1 cellular context compared by ENCODE assay signal in the genomic region with DNA sequence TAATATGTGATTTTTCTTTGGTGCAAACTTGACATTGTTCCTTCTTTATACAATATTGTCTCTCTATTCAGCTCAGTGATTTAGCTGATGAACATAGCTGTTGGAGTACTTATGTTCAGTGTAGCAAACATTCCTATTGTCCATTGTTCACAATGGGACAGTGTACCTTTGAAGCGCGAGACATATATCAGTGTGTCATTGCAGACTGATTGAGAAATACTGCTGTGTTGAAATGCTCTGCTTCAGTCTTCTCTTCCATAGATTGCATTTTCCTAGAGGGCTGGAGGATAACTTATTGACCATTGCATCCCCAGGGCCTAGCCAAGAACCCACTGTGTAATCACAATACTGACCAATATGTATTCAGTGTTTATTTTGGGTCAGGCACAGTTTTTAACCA.
TF ChIP-seq lines count a peak whose summit lies in the region.

No MANE protein-coding gene starts in this region.

TF ChIP-seq in HepG2, 621 proteins besides CTCF, POLR2A, EP300 and RAD21 (continued from another document):
- TF ChIP-seq, protein P1, sequence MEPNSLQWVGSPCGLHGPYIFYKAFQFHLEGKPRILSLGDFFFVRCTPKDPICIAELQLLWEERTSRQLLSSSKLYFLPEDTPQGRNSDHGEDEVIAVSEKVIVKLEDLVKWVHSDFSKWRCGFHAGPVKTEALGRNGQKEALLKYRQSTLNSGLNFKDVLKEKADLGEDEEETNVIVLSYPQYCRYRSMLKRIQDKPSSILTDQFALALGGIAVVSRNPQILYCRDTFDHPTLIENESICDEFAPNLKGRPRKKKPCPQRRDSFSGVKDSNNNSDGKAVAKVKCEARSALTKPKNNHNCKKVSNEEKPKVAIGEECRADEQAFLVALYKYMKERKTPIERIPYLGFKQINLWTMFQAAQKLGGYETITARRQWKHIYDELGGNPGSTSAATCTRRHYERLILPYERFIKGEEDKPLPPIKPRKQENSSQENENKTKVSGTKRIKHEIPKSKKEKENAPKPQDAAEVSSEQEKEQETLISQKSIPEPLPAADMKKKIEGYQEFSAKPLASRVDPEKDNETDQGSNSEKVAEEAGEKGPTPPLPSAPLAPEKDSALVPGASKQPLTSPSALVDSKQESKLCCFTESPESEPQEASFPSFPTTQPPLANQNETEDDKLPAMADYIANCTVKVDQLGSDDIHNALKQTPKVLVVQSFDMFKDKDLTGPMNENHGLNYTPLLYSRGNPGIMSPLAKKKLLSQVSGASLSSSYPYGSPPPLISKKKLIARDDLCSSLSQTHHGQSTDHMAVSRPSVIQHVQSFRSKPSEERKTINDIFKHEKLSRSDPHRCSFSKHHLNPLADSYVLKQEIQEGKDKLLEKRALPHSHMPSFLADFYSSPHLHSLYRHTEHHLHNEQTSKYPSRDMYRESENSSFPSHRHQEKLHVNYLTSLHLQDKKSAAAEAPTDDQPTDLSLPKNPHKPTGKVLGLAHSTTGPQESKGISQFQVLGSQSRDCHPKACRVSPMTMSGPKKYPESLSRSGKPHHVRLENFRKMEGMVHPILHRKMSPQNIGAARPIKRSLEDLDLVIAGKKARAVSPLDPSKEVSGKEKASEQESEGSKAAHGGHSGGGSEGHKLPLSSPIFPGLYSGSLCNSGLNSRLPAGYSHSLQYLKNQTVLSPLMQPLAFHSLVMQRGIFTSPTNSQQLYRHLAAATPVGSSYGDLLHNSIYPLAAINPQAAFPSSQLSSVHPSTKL (CRISPR knock-in tag; IDR thresholded peaks at IDR 0.05), result peak; percentile 39; the same call in 1 of the 2 replicates
- TF ChIP-seq SKI (IDR thresholded peaks at IDR 0.05; ENCODE audit: partially characterized antibody) (peak; percentile 35), CHCHD3 (CRISPR knock-in tag; IDR thresholded peaks at IDR 0.05) (no peak), ZNF605 (CRISPR knock-in tag; IDR thresholded peaks at IDR 0.05) (no peak), ZNF615 (CRISPR knock-in tag; IDR thresholded peaks at IDR 0.05; ENCODE audit: borderline replicate concordance) (no peak), ZNF644 (CRISPR knock-in tag; IDR thresholded peaks at IDR 0.05; ENCODE audit: low read depth) (no peak), ZNF441 (CRISPR knock-in tag; IDR thresholded peaks at IDR 0.05; ENCODE audit: borderline replicate concordance) (no peak), ARHGAP35 (CRISPR knock-in tag; IDR thresholded peaks at IDR 0.05; ENCODE audit: borderline replicate concordance) (no peak), ZNF563 (CRISPR knock-in tag; IDR thresholded peaks at IDR 0.05) (no peak), SMARCC2 (IDR thresholded peaks at IDR 0.05) (no peak), ZNF101 (CRISPR knock-in tag; IDR thresholded peaks at IDR 0.05; ENCODE audit: borderline replicate concordance, low read depth) (no peak), POLR2AphosphoS2 (IDR thresholded peaks at IDR 0.05; ENCODE audit: low read depth, low read length) (no peak), ZNF160 (CRISPR knock-in tag; IDR thresholded peaks at IDR 0.05) (no peak), PBX2 (CRISPR knock-in tag; IDR thresholded peaks at IDR 0.05) (no peak), ZNF652 (CRISPR knock-in tag; IDR thresholded peaks at IDR 0.05; ENCODE audit: borderline replicate concordance, low read depth) (no peak), ZFX (CRISPR knock-in tag; IDR thresholded peaks at IDR 0.05; ENCODE audit: low read depth) (no peak), CEBPG (CRISPR knock-in tag; IDR thresholded peaks at IDR 0.05) (peak; percentile 70)
- TF ChIP-seq, protein P2, sequence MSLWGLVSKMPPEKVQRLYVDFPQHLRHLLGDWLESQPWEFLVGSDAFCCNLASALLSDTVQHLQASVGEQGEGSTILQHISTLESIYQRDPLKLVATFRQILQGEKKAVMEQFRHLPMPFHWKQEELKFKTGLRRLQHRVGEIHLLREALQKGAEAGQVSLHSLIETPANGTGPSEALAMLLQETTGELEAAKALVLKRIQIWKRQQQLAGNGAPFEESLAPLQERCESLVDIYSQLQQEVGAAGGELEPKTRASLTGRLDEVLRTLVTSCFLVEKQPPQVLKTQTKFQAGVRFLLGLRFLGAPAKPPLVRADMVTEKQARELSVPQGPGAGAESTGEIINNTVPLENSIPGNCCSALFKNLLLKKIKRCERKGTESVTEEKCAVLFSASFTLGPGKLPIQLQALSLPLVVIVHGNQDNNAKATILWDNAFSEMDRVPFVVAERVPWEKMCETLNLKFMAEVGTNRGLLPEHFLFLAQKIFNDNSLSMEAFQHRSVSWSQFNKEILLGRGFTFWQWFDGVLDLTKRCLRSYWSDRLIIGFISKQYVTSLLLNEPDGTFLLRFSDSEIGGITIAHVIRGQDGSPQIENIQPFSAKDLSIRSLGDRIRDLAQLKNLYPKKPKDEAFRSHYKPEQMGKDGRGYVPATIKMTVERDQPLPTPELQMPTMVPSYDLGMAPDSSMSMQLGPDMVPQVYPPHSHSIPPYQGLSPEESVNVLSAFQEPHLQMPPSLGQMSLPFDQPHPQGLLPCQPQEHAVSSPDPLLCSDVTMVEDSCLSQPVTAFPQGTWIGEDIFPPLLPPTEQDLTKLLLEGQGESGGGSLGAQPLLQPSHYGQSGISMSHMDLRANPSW (CRISPR knock-in tag; IDR thresholded peaks at IDR 0.05; ENCODE audit: borderline replicate concordance), result no peak
